In genomic region chr13:40139896-40140520, GRCh38 we compare ENCODE assay signal across 32 cellular contexts.
"Had no signal": no experiment of that assay in that cellular context is flagged by ENCODE, and none has a peak within 500 bp of the region (broad histone marks: within the 10 kb centered on the region; RNA-seq: fewer than 3 reads in every experiment).

No MANE protein-coding gene starts in this region.

- ATAC-seq: body of pancreas; mucosa of descending colon; sciatic nerve; stimulated activated naive B cell treated with anti-CD40 and anti-IgM and Interleukin-4, amounts not matched to agents 10 μg/mL and 1 μg/mL and 100 μg/mL, for 72 hours had no signal

- H3K27ac ChIP-seq: body of pancreas, cardiac muscle cell, colonic mucosa, dorsolateral prefrontal cortex, heart right ventricle, left ventricle myocardium inferior, neutrophil, ovary, tibial nerve had no signal

- H3K4me1 ChIP-seq: body of pancreas, colonic mucosa, heart right ventricle, left ventricle myocardium inferior, tibial nerve had no signal

- H3K27me3 ChIP-seq: body of pancreas, cardiac muscle cell, colonic mucosa, dorsolateral prefrontal cortex, heart right ventricle, ovary, tibial nerve had no signal

- H3K9me3 ChIP-seq: body of pancreas, colonic mucosa, heart right ventricle, left ventricle myocardium inferior, mucosa of descending colon, neutrophil, ovary, tibial nerve had no signal

- DNase-seq: activated CD4-positive, alpha-beta T cell treated with anti-CD3 and anti-CD28 coated beads for 4 hours; activated CD4-positive, alpha-beta T cell treated with anti-CD3 and anti-CD28 coated beads, Interleukin-2, amount 50 U/mL, for 48 hours; activated CD4-positive, CD25-positive, alpha-beta regulatory T cell; activated CD8-positive, alpha-beta memory T cell treated with anti-CD3 and anti-CD28 coated beads for 24 hours; activated CD8-positive, alpha-beta memory T cell treated with anti-CD3 and anti-CD28 coated beads, Interleukin-2, amount 50 U/mL, for 4 hours; activated gamma-delta T cell treated with Interleukin-2 at 50 U/mL for 16 hours; activated T-cell treated with anti-CD3 and anti-CD28 coated beads, Interleukin-2, amount 50 U/mL, for 1 hour; anterior cingulate cortex; body of pancreas; cerebellar nuclear complex; colonic mucosa; dorsolateral prefrontal cortex; effector memory CD4-positive, alpha-beta T cell; erythroblast; foreskin fibroblast; heart right ventricle; kidney glomerular epithelial cell; left ventricle myocardium inferior; mucosa of descending colon; naive B cell; nephron progenitor cell; ovary; retina; stimulated activated CD4-positive, alpha-beta T cell treated with anti-CD3 and anti-CD28 coated beads, Interleukin-15, amount 100 ng/mL, for 24 hours; stimulated activated CD4-positive, alpha-beta T cell treated with anti-CD3 and anti-CD28 coated beads, Interleukin-2, amount 100 ng/mL, for 24 hours; stimulated activated naive B cell treated with anti-CD40 and anti-IgM and Interleukin-4, amounts not matched to agents 10 μg/mL and 1 μg/mL and 100 μg/mL, for 72 hours; T-helper 1 cell had no signal

- H3K4me3 ChIP-seq: body of pancreas, cardiac muscle cell, colonic mucosa, dorsolateral prefrontal cortex, heart right ventricle, left ventricle myocardium inferior, mucosa of descending colon, ovary, tibial nerve had no signal

- H3K36me3 ChIP-seq: cardiac muscle cell, colonic mucosa, heart right ventricle, left ventricle myocardium inferior, neutrophil, ovary, tibial nerve had no signal

- FAIRE-seq: urothelium cell line had no signal
